12 cellular contexts compared by ENCODE assay signal in genomic region chr1:234529661-234530237, GRCh38. TPM values are rescaled to one million over a fixed set of nuclear protein-coding genes. Genes with fewer than 3 reads are reported as not detected.
A peak's percentile ranks its signal among the peaks of the same experiment; 100 is the strongest.
DNase-seq lines count a peak whose midpoint lies in the region; ATAC-seq and TF ChIP-seq lines count a peak whose summit lies in the region.
"Had no signal": no experiment of that assay in that cellular context is flagged by ENCODE, and none has a peak within 500 bp of the region (broad histone marks: within the 10 kb centered on the region; RNA-seq: fewer than 3 reads in every experiment).

No MANE protein-coding gene starts in this region.

- no peak overlapping the region for H4K8ac ChIP-seq in H9 (replicated peaks; ENCODE audit: insufficient read length, low read depth, low read length)

- H2BK5ac ChIP-seq in H9 (ENCODE audit: insufficient read length, low read length) = no peak overlapping the region

- no peak overlapping the region for H4K91ac ChIP-seq in H9 (ENCODE audit: insufficient read length, low read depth, low read length)

- H3F3A ChIP-seq in smooth muscle cell (ENCODE audit: low read depth) = peaks cover 23% of the 10 kb centered on the region

- 80 to 91% methylated on average over 2 of the region's 2 CpGs for WGBS in body of pancreas, 2 donors
- WGBS in smooth muscle cell (ENCODE audit: low lambda C conversion rate) = 84% methylated on average over 2 of the region's 2 CpGs
- no CpG with 5 or more reads among the region's 2 CpGs for WGBS in H9 (ENCODE audit: extremely low coverage, insufficient read length, low lambda C conversion rate)

- H3T11ph ChIP-seq in H9 (ENCODE audit: low read length) = no peak overlapping the region

- no peaks in the 10 kb centered on the region for H3K36me3 ChIP-seq in body of pancreas (replicated peaks in 1 of 2; ENCODE audit: insufficient read depth in 1 of 2, low read depth in 2 of 2)
- H3K36me3 ChIP-seq in smooth muscle cell (ENCODE audit: low read depth) = no peaks in the 10 kb centered on the region

- peak overlapping the region; percentile 19 to 99 (median 66) for H3K27ac ChIP-seq in body of pancreas
- peak overlapping the region; percentile 22 for H3K27ac ChIP-seq in smooth muscle cell (ENCODE audit: low read depth)
- no peak overlapping the region for H3K27ac ChIP-seq in H9 (ENCODE audit: insufficient read length, low read depth, low read length)

- H2BK120ac ChIP-seq in H9 (ENCODE audit: low read depth, low read length, poor library complexity, severe bottlenecking) = no peak overlapping the region

- no peak overlapping the region for H3K4ac ChIP-seq in H9 (ENCODE audit: low read depth, low read length)

- H3K23me2 ChIP-seq in H9 (ENCODE audit: insufficient read length, low read depth, low read length, poor library complexity, severe bottlenecking) = no peaks in the 10 kb centered on the region

- no peak overlapping the region for H3K4me2 ChIP-seq in smooth muscle cell
- no peak overlapping the region for H3K4me2 ChIP-seq in H9 (ENCODE audit: insufficient read depth, insufficient read length, low read length)

- H2AK5ac ChIP-seq in H9 (ENCODE audit: insufficient read length, low read length) = no peak overlapping the region

- H3K27me3 Mint-ChIP-seq in H9 (ENCODE audit: low read depth) = no peaks in the 10 kb centered on the region; the same call in 1 of the 2 replicates

- no peaks in the 10 kb centered on the region for H4K20me1 ChIP-seq in smooth muscle cell (ENCODE audit: low read depth)
- no peaks in the 10 kb centered on the region for H4K20me1 ChIP-seq in H9 (ENCODE audit: control insufficient read depth, insufficient read depth, insufficient read length)

- H3K4me3 ChIP-seq in body of pancreas (no peak overlapping the region), smooth muscle cell (no peak overlapping the region)

- H3K56ac ChIP-seq in H9 (ENCODE audit: insufficient read length, low read depth, low read length) = no peak overlapping the region

- H3K9me3 Mint-ChIP-seq in H9 = no peaks in the 10 kb centered on the region

- H2AFZ ChIP-seq in smooth muscle cell (ENCODE audit: low read depth) (no peak overlapping the region), H9 (ENCODE audit: low read length) (no peak overlapping the region)

- no peak overlapping the region for H3K18ac ChIP-seq in H9 (ENCODE audit: insufficient read length, low read depth, low read length)

- H3K79me2 ChIP-seq in smooth muscle cell (ENCODE audit: low read depth) (no peaks in the 10 kb centered on the region), H9 (ENCODE audit: insufficient read depth, low read length) (no peaks in the 10 kb centered on the region)

- H3K9me3 ChIP-seq in body of pancreas (no peaks in the 10 kb centered on the region), smooth muscle cell (replicated peaks; ENCODE audit: low read depth) (no peaks in the 10 kb centered on the region), H9 (ENCODE audit: control insufficient read depth, low read depth, low read length) (no peaks in the 10 kb centered on the region)

- H3K79me1 ChIP-seq in H9 (ENCODE audit: insufficient read depth, low read depth, low read length, poor library complexity, severe bottlenecking) = no peaks in the 10 kb centered on the region

- no peak for ATAC-seq in body of pancreas
- ATAC-seq in HG03378 (IDR thresholded peaks at IDR 0.05; ENCODE audit: unreplicated experiment) = no peak
- no peak for ATAC-seq in HG03439 (IDR thresholded peaks at IDR 0.05; ENCODE audit: unreplicated experiment)

- intact Hi-C loops in body of pancreas (cut with DNase I) = no loop called here

- no peak overlapping the region for H2BK20ac ChIP-seq in H9 (ENCODE audit: low read depth, low read length, poor library complexity, severe bottlenecking)

- TF ChIP-seq CTCF in body of pancreas (IDR thresholded peaks at IDR 0.05) (no peak), smooth muscle cell (IDR thresholded peaks at IDR 0.05; ENCODE audit: borderline replicate concordance, insufficient read depth, poor library complexity, severe bottlenecking) (no peak), H9 (conservative IDR thresholded peaks at IDR 0.05) (no peak)

- H3K4me3 Mint-ChIP-seq in H9 = no peak overlapping the region

- no peak for TF ChIP-seq POLR2A in body of pancreas (IDR thresholded peaks at IDR 0.05)

- H4K5ac ChIP-seq in H9 (ENCODE audit: insufficient read length, low read depth, low read length) = no peak overlapping the region

- peaks cover 13 to 26% of the 10 kb centered on the region in 2 experiments for H3K4me1 Mint-ChIP-seq in H9

- H2BK12ac ChIP-seq in H9 (ENCODE audit: insufficient read length, low read depth, low read length) = no peak overlapping the region

- DNase-seq in EH (ENCODE audit: low read depth) (peak; percentile 51), M059J (ENCODE audit: low read depth) (peak; percentile 58), body of pancreas (no peak), smooth muscle cell (lab: John Stamatoyannopoulos, UW; ENCODE audit: unreplicated experiment) (no peak), islet precursor cell (no peak), H9 (no peak)
- DNase-seq: anterior cingulate cortex; hypothalamus; NCI-H2081; NK-92 treated with Interleukin-12 subunit alpha and Interleukin-12 subunit beta, amount 100 ng/mL, for 24 hours had no signal

- H3K27me3 ChIP-seq in body of pancreas (no peaks in the 10 kb centered on the region), smooth muscle cell (ENCODE audit: low read depth) (no peaks in the 10 kb centered on the region), H9 (ENCODE audit: insufficient read depth, low read length) (no peaks in the 10 kb centered on the region)

- no peak overlapping the region for H3K27ac Mint-ChIP-seq in H9

- H3K14ac ChIP-seq in H9 (ENCODE audit: insufficient read depth, low read length) = no peak overlapping the region

- no peak overlapping the region for H3K9ac ChIP-seq in smooth muscle cell (ENCODE audit: low read depth)
- H3K9ac ChIP-seq in H9 (ENCODE audit: extremely low read depth, insufficient read length, low read length) = no peak overlapping the region

- H3K23ac ChIP-seq in H9 (ENCODE audit: insufficient read length, low read depth, low read length) = no peak overlapping the region

- no peaks in the 10 kb centered on the region for H3K36me3 Mint-ChIP-seq in H9 (ENCODE audit: insufficient read depth in 1 of 3, low read depth in 3 of 3)

- H3K4me1 ChIP-seq in body of pancreas (peaks cover 68% of the 10 kb centered on the region), smooth muscle cell (ENCODE audit: low read depth) (peaks cover 27% of the 10 kb centered on the region), H9 (ENCODE audit: insufficient read depth, low read length) (peaks cover 2% of the 10 kb centered on the region; the same call in 1 of the 2 replicates)

- no peak overlapping the region for H2BK15ac ChIP-seq in H9 (ENCODE audit: low read depth, low read length)

RNA-seq across cellular contexts. Expression of gene TARBP1, which starts 50.8 kb away (rescaled TPM):
- total RNA-seq in M059J (2014; rRNA removed; shearing (Covaris generic)) = 17.1 and 27.3 TPM in 2 replicates
- 10 to 100 TPM; 30.6 to 32.0 TPM for total RNA-seq in body of pancreas
- total RNA-seq in smooth muscle cell = 28.9 and 35.6 TPM in 2 replicates
- polyA plus RNA-seq in smooth muscle cell = 6.1 and 7.8 TPM in 2 replicates
- total RNA-seq in H9 (2021) = 19.6 and 20.2 TPM in 2 replicates

Comparison
In these comparisons a context has a peak if more than half of its experiments do, and no peak if none do; other contexts are left out.
1. DNase-seq: peak in EH (single experiment) and M059J (single experiment); none in body of pancreas (0 of 4), smooth muscle cell (single experiment), islet precursor cell (single experiment) and H9 (single experiment).